Comparison of ENCODE assay signal across 12 cellular contexts in the genomic region with DNA sequence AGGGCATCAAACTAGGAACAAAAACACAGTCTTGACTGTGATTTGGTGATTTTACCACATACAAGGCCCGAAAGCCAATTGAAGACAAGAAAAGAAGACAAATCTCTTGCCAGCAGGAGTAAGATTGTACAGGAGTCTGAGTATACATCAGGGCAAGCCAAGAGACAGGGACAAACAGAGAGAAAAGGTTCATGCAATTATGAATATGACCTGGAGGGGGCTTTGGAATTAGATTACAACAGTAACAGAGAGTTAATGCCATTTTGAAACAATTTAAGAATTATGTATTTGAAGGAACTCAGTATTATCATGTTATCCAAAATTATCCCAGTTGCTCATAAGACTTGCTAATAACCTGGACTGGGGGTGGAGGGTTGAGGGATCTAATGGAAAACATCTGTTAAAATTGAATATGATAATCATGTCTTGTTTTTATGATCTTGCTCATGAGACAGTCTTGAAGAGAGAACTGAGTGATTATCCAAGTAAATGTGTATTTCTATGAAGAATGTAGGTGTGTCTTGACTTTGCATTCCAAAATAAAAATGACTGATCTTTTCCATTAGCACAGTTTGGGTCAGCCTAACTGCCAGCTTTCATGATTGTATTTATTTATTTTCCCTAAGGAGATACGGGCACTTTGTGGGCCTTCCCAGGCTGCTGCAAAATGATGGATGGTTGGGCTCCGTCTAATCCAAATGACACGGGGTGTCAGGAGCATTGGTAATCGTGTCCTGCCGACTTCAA.
DNase-seq lines count a peak whose midpoint lies in the region; ATAC-seq and TF ChIP-seq lines count a peak whose summit lies in the region.
"Had no signal": no experiment of that assay in that cellular context is flagged by ENCODE, and none has a peak within 500 bp of the region (broad histone marks: within the 10 kb centered on the region; RNA-seq: fewer than 3 reads in every experiment).

No MANE protein-coding gene starts in this region.

- no peak overlapping the region for H3K4me2 ChIP-seq in Loucy (ENCODE audit: low read depth, low read length, poor library complexity, severe bottlenecking)
- H3K4me2 ChIP-seq in osteoblast (ENCODE audit: insufficient read depth, low read length): no peak overlapping the region

- no peaks in the 10 kb centered on the region for H3K27me3 ChIP-seq in Loucy (ENCODE audit: insufficient read depth, low read length, poor library complexity, severe bottlenecking)
- H3K27me3 ChIP-seq in osteoblast (ENCODE audit: insufficient read depth, low read length): peaks cover 7% of the 10 kb centered on the region

- no peak for ATAC-seq in HG03439 (IDR thresholded peaks at IDR 0.05; ENCODE audit: unreplicated experiment)
- no peak for ATAC-seq in GM21390 (IDR thresholded peaks at IDR 0.05; ENCODE audit: unreplicated experiment)

- H3K27ac ChIP-seq in osteoblast (ENCODE audit: low read depth, low read length): no peak overlapping the region
- H3K27ac ChIP-seq: stomach had no signal

- no peaks in the 10 kb centered on the region for H3K36me3 Mint-ChIP-seq in brain
- H3K36me3 Mint-ChIP-seq: CD4-positive, CD25-positive, alpha-beta regulatory T cell had no signal

- H3K4me3 ChIP-seq in Loucy (ENCODE audit: low read length, poor library complexity, severe bottlenecking) (no peak overlapping the region), osteoblast (ENCODE audit: insufficient read depth, low read length) (no peak overlapping the region)
- H3K4me3 ChIP-seq: stomach had no signal

- H3K27me3 Mint-ChIP-seq in brain: peaks cover 5% of the 10 kb centered on the region

- no peak overlapping the region for H2AFZ ChIP-seq in Loucy (ENCODE audit: low read length)
- H2AFZ ChIP-seq in osteoblast (ENCODE audit: low read length): no peak overlapping the region

- H3K36me3 ChIP-seq in Loucy (ENCODE audit: insufficient read depth, low read length) (peaks cover 44% of the 10 kb centered on the region; the same call in 1 of the 2 replicates), osteoblast (ENCODE audit: insufficient read depth, low read length) (no peaks in the 10 kb centered on the region)
- H3K36me3 ChIP-seq: stomach had no signal

- H3K9me3 ChIP-seq in Loucy (ENCODE audit: insufficient read depth, low read depth, low read length) (no peaks in the 10 kb centered on the region), osteoblast (ENCODE audit: low read depth, low read length) (no peaks in the 10 kb centered on the region)
- H3K9me3 ChIP-seq: stomach had no signal

- peaks cover 3% of the 10 kb centered on the region; the same call in 1 of the 2 replicates for H3F3A ChIP-seq in Loucy (ENCODE audit: low read depth)

- TF ChIP-seq CTCF in Loucy (conservative IDR thresholded peaks at IDR 0.05; ENCODE audit: low read length): peak; percentile 66
- peak; percentile 9 to 53 for TF ChIP-seq CTCF in brain (conservative IDR thresholded peaks at IDR 0.05)
- peak; percentile 47 for TF ChIP-seq CTCF in osteoblast (IDR thresholded peaks at IDR 0.05; ENCODE audit: extremely low read depth, low read depth, low read length)

- peaks cover 23% of the 10 kb centered on the region for H3K4me1 Mint-ChIP-seq in brain
- H3K4me1 Mint-ChIP-seq: CD4-positive, CD25-positive, alpha-beta regulatory T cell had no signal

- DNase-seq in NCI-H524 (lab: John Stamatoyannopoulos, UW) (peak; percentile 13 to 40), NCI-H524 treated with DMSO at 0.1 percent for 48 hours (lab: John Stamatoyannopoulos, UW) (no peak), osteoblast (ENCODE audit: insufficient read length, low spot score, missing footprints) (peak; percentile 79)
- no peak for DNase-seq in stimulated activated CD4-positive, alpha-beta T cell treated with anti-CD3 and anti-CD28 coated beads, Interleukin-4, amount 100 ng/mL, for 1 hour
- DNase-seq: activated CD4-positive, alpha-beta T cell treated with anti-CD3 and anti-CD28 coated beads, Interleukin-2, amount 10 ng/mL, durations not matched to agents 24 days and 14 days; anterior cingulate cortex; CD4-positive, CD25-positive, alpha-beta regulatory T cell; stomach had no signal

- H4K20me1 ChIP-seq in Loucy (ENCODE audit: insufficient read depth, low read length, poor library complexity, severe bottlenecking): no peaks in the 10 kb centered on the region
- H4K20me1 ChIP-seq in osteoblast (ENCODE audit: insufficient read depth, low read length): no peaks in the 10 kb centered on the region

- peak overlapping the region; percentile 68 for H3K9ac ChIP-seq in Loucy (ENCODE audit: low read depth, low read length, poor library complexity, severe bottlenecking)

- H3K4me3 Mint-ChIP-seq in brain: no peak overlapping the region
- H3K4me3 Mint-ChIP-seq: activated CD4-positive, alpha-beta T cell treated with anti-CD3 and anti-CD28 coated beads, Interleukin-2, amount 10 ng/mL, durations not matched to agents 24 days and 14 days; CD4-positive, CD25-positive, alpha-beta regulatory T cell had no signal

- H3K4me1 ChIP-seq in Loucy (ENCODE audit: insufficient read depth, low read length, poor library complexity, severe bottlenecking) (peaks cover 63% of the 10 kb centered on the region), osteoblast (ENCODE audit: insufficient read depth, low read length) (no peaks in the 10 kb centered on the region)

- peaks cover 25% of the 10 kb centered on the region; the same call in 1 of the 2 replicates for H3K79me2 ChIP-seq in Loucy (ENCODE audit: insufficient read depth, low read length)
- H3K79me2 ChIP-seq in osteoblast (ENCODE audit: insufficient read depth, low read length): no peaks in the 10 kb centered on the region

- H3K27ac Mint-ChIP-seq in brain: no peak overlapping the region
- H3K27ac Mint-ChIP-seq: activated CD4-positive, alpha-beta T cell treated with anti-CD3 and anti-CD28 coated beads, Interleukin-2, amount 10 ng/mL, durations not matched to agents 24 days and 14 days; CD4-positive, CD25-positive, alpha-beta regulatory T cell had no signal

- H3K9me2 ChIP-seq in Loucy (replicated peaks; ENCODE audit: low read depth, low read length): no peaks in the 10 kb centered on the region

- peaks cover 0 to 4% (median 0%) of the 10 kb centered on the region in 5 experiments for H3K9me3 Mint-ChIP-seq in brain
- H3K9me3 Mint-ChIP-seq: activated CD4-positive, alpha-beta T cell treated with anti-CD3 and anti-CD28 coated beads, Interleukin-2, amount 10 ng/mL, durations not matched to agents 24 days and 14 days had no signal

Comparison
In these comparisons a context has a peak if more than half of its experiments do, and no peak if none do; other contexts are left out.
1. DNase-seq: peak in NCI-H524 (2 of 2) and osteoblast (single experiment); none in NCI-H524 treated with DMSO at 0.1 percent for 48 hours (single experiment) and stimulated activated CD4-positive, alpha-beta T cell treated with anti-CD3 and anti-CD28 coated beads, Interleukin-4, amount 100 ng/mL, for 1 hour (single experiment).
2. Peak in every context shown above with its lines, with median percentiles within 50 percentile points of each other: CTCF ChIP-seq.